Comparison of ENCODE assay signal across 36 cellular contexts in the genomic region with DNA sequence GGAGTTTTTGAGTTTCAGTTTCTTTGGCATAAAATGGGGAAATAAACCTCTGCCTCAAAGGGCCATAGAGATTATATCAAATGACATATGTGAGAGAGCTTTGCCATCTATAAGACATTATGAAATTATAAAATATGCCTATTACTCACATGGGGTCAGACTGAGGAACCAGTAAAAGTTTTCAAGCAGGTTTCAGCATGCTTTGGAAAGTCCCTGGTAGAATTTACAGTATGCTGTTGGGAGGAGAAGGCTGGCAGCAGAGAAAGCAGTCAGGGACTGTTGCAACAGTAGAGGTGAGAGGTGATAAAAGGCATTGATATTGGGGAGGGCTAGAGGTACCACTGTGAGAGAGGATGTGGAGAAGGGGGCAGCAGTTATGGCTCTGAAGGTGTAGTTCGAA. TPM values are rescaled to one million over a fixed set of nuclear protein-coding genes. Genes with fewer than 3 reads are reported as not detected.
"Had no signal": no experiment of that assay in that cellular context is flagged by ENCODE, and none has a peak within 500 bp of the region (broad histone marks: within the 10 kb centered on the region; RNA-seq: fewer than 3 reads in every experiment).

No MANE protein-coding gene starts in this region.

- H3K27me3 ChIP-seq: tibial nerve had no signal

- H3K27me3 Mint-ChIP-seq: activated CD4-positive, alpha-beta memory T cell treated with anti-CD3 and anti-CD28 coated beads, Interleukin-2, amount 10 ng/mL, durations not matched to agents 7 days and 5 days; memory B cell; stimulated activated memory B cell treated with anti-CD40 and anti-IgM and Interleukin-4, amounts not matched to agents 10 μg/mL and 1 μg/mL and 100 μg/mL, for 72 hours had no signal

- H3K36me3 Mint-ChIP-seq: activated naive CD4-positive, alpha-beta T cell treated with anti-CD3 and anti-CD28 coated beads, Interleukin-2, amount 50 U/mL, for 72 hours; memory B cell; naive thymus-derived CD4-positive, alpha-beta T cell; stimulated activated memory B cell treated with anti-CD40 and anti-IgM and Interleukin-4, amounts not matched to agents 10 μg/mL and 1 μg/mL and 100 μg/mL, for 72 hours; WTC11 had no signal

- H3K4me3 ChIP-seq: psoas muscle, smooth muscle cell, tibial nerve had no signal

- H3K27ac ChIP-seq: parathyroid adenoma, psoas muscle, tibial nerve had no signal

- FAIRE-seq: colon, endometrium, kidney had no signal

- H3K36me3 ChIP-seq: tibial nerve had no signal

- H3K4me1 Mint-ChIP-seq: activated CD4-positive, alpha-beta memory T cell treated with anti-CD3 and anti-CD28 coated beads, Interleukin-2, amount 10 ng/mL, durations not matched to agents 7 days and 5 days; activated CD4-positive, alpha-beta T cell treated with anti-CD3 and anti-CD28 coated beads, Interleukin-2, amount 10 ng/mL, durations not matched to agents 7 days and 5 days; memory B cell; naive thymus-derived CD4-positive, alpha-beta T cell; neural crest cell; stimulated activated memory B cell treated with anti-CD40 and anti-IgM and Interleukin-4, amounts not matched to agents 10 μg/mL and 1 μg/mL and 100 μg/mL, for 72 hours had no signal

- H3K4me3 Mint-ChIP-seq: activated CD4-positive, alpha-beta memory T cell treated with anti-CD3 and anti-CD28 coated beads, Interleukin-2, amount 10 ng/mL, durations not matched to agents 7 days and 5 days; activated CD4-positive, alpha-beta T cell treated with anti-CD3 and anti-CD28 coated beads, Interleukin-2, amount 10 ng/mL, durations not matched to agents 7 days and 5 days; activated T-cell treated with anti-CD3 and anti-CD28 coated beads, Interleukin-2, amount 50 U/mL, for 24 hours; memory B cell; naive thymus-derived CD4-positive, alpha-beta T cell; neural crest cell; stimulated activated memory B cell treated with anti-CD40 and anti-IgM and Interleukin-4, amounts not matched to agents 10 μg/mL and 1 μg/mL and 100 μg/mL, for 72 hours; WTC11 had no signal

- H3K9me3 Mint-ChIP-seq: activated CD4-positive, alpha-beta memory T cell treated with anti-CD3 and anti-CD28 coated beads, Interleukin-2, amount 10 ng/mL, durations not matched to agents 7 days and 5 days; activated CD4-positive, alpha-beta T cell treated with anti-CD3 and anti-CD28 coated beads, Interleukin-2, amount 10 ng/mL, durations not matched to agents 7 days and 5 days; activated T-cell treated with anti-CD3 and anti-CD28 coated beads, Interleukin-2, amount 50 U/mL, for 24 hours; memory B cell; neural crest cell had no signal

- H3K27ac Mint-ChIP-seq: activated CD4-positive, alpha-beta memory T cell treated with anti-CD3 and anti-CD28 coated beads, Interleukin-2, amount 10 ng/mL, durations not matched to agents 7 days and 5 days; activated CD4-positive, alpha-beta T cell treated with anti-CD3 and anti-CD28 coated beads, Interleukin-2, amount 10 ng/mL, durations not matched to agents 7 days and 5 days; activated naive CD4-positive, alpha-beta T cell treated with anti-CD3 and anti-CD28 coated beads, Interleukin-2, amount 50 U/mL, for 72 hours; activated T-cell treated with anti-CD3 and anti-CD28 coated beads, Interleukin-2, amount 50 U/mL, for 24 hours; memory B cell; naive thymus-derived CD4-positive, alpha-beta T cell; stimulated activated memory B cell treated with anti-CD40 and anti-IgM and Interleukin-4, amounts not matched to agents 10 μg/mL and 1 μg/mL and 100 μg/mL, for 72 hours; WTC11 had no signal

- ATAC-seq: activated naive CD4-positive, alpha-beta T cell treated with anti-CD3 and anti-CD28 coated beads, Interleukin-2, amount 50 U/mL, for 72 hours; left colon; naive thymus-derived CD4-positive, alpha-beta T cell; psoas muscle; stimulated activated memory B cell treated with anti-CD40 and anti-IgM and Interleukin-4, amounts not matched to agents 10 μg/mL and 1 μg/mL and 100 μg/mL, for 72 hours; WTC11 had no signal

- DNase-seq: activated CD4-positive, alpha-beta memory T cell treated with anti-CD3 and anti-CD28 coated beads, Interleukin-2, amount 10 ng/mL, durations not matched to agents 7 days and 5 days; activated CD4-positive, alpha-beta T cell treated with anti-CD3 and anti-CD28 coated beads for 1 hour; activated CD4-positive, alpha-beta T cell treated with anti-CD3 and anti-CD28 coated beads, Interleukin-2, amount 10 ng/mL, durations not matched to agents 7 days and 5 days; activated CD8-positive, alpha-beta memory T cell treated with anti-CD3 and anti-CD28 coated beads, Interleukin-2, amount 50 U/mL, for 48 hours; activated naive CD4-positive, alpha-beta T cell; activated T-cell treated with anti-CD3 and anti-CD28 coated beads, Interleukin-2, amount 50 U/mL, for 24 hours; effector CD8-positive, alpha-beta T cell; erythroblast; head of caudate nucleus; hippocampal formation; kidney; left colon; midbrain; naive thymus-derived CD4-positive, alpha-beta T cell; nucleus accumbens; psoas muscle; stimulated activated CD4-positive, alpha-beta T cell treated with anti-CD3 and anti-CD28 coated beads, Interleukin-1b, Interleukin-23, amount 100 ng/mL, for 48 hours; stimulated activated CD4-positive, alpha-beta T cell treated with anti-CD3 and anti-CD28 coated beads, Interleukin-4, amount 100 ng/mL, for 4 hours; stimulated activated CD8-positive, alpha-beta memory T cell treated with anti-CD3 and anti-CD28 coated beads, Interleukin-4, amount 100 ng/mL, for 48 hours; T-helper 2 cell had no signal

RNA-seq across cellular contexts. Expression of a gene that starts 13.6 kb away (rescaled TPM):
- total RNA-seq: activated CD4-positive, alpha-beta memory T cell treated with anti-CD3 and anti-CD28 coated beads, Interleukin-2, amount 10 ng/mL, durations not matched to agents 7 days and 5 days; activated CD4-positive, alpha-beta T cell treated with anti-CD3 and anti-CD28 coated beads, Interleukin-2, amount 10 ng/mL, durations not matched to agents 7 days and 5 days; activated naive CD4-positive, alpha-beta T cell treated with anti-CD3 and anti-CD28 coated beads, Interleukin-2, amount 50 U/mL, for 72 hours; dermis microvascular lymphatic vessel endothelial cell; fibroblast of lung; fibroblast of villous mesenchyme; kidney; left colon; liver; naive thymus-derived CD4-positive, alpha-beta T cell; neural crest cell; psoas muscle; smooth muscle cell; temporal lobe; tibial nerve; ureter; WTC11 had no signal
